ENCODE assay signal across 9 cellular contexts in the genomic region with DNA sequence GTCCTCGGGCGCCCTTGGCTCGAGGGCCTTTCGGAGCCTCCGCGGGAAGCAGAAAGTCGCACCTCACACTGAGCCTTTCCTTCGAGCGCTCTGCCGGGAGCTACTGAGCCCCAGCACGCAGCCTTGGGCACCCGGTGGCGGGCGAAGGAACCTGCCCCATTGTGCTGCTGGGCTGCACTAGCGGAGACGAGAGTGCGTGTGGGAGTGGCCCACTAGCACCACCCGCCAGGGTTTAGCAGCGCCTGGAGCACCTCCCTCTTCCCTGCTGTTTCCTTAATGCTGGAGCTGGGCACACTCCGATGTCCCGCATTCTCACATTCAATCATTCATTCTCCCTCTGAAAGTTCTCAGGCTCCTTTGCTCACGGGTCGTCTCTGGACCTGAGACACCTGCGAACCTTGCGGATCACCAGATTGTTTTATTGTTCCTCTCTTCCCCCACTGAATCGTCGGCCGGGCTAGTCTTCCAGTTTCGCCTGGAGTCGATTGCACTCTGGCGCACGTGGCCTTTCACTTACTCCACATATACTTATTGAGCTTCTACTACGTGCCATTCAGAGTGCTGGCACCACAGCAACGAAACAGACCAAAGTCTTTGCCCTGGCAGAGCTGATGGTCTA. TPM values are rescaled to one million over a fixed set of nuclear protein-coding genes. Genes with fewer than 3 reads are reported as not detected.
DNase-seq lines count a peak whose midpoint lies in the region; ATAC-seq and TF ChIP-seq lines count a peak whose summit lies in the region.
"Had no signal": no experiment of that assay in that cellular context is flagged by ENCODE, and none has a peak within 500 bp of the region (broad histone marks: within the 10 kb centered on the region; RNA-seq: fewer than 3 reads in every experiment).

No MANE protein-coding gene starts in this region.

- CTCF ChIA-PET in AG04449 (lab: Yijun Ruan, JAX): no interaction called here

- DNase-seq in AG04449 (ENCODE audit: low read depth, low spot score) (no peak), EL (peak; percentile 55), Peyer's patch (peak in 2 of 3 donors; percentile 55 to 62), left kidney (ENCODE audit: low read depth, low spot score) (peak; percentile 57), ovary (no peak), mucosa of gallbladder (ENCODE audit: low spot score) (no peak), NCI-H187 (lab: John Stamatoyannopoulos, UW) (no peak)
- DNase-seq: caudate nucleus had no signal

- intact Hi-C loops in ovary (cut with DNase I): no loop called here

- no peak for TF ChIP-seq EP300 in ovary (IDR thresholded peaks at IDR 0.05)

- TF ChIP-seq CTCF in AG04449 (IDR thresholded peaks at IDR 0.05; ENCODE audit: insufficient read depth, low read length, missing control alignments) (no peak), Peyer's patch (IDR thresholded peaks at IDR 0.05) (peak in 1 of 6 experiments; percentile 9), ovary (IDR thresholded peaks at IDR 0.05) (no peak)

- TF ChIP-seq POLR2A in Peyer's patch (IDR thresholded peaks at IDR 0.05) (no peak), ovary (IDR thresholded peaks at IDR 0.05) (no peak)

- H3K4me3 ChIP-seq in AG04449 (ENCODE audit: low read depth, low read length) (peak overlapping the region; percentile 8; the same call in 1 of the 2 replicates), Peyer's patch (peak overlapping the region in 2 of 4 donors; percentile 10 to 16), ovary (no peak overlapping the region)

- WGBS in ovary, 3 donors: 3 to 6% (median 4%) methylated on average over 22 to 34 of the region's 34 CpGs

- peaks cover 0 to 7% (median 0%) of the 10 kb centered on the region in 4 donors for H3K9me3 ChIP-seq in Peyer's patch
- peaks cover 0 to 6% of the 10 kb centered on the region in 2 donors for H3K9me3 ChIP-seq in ovary

- no peaks in the 10 kb centered on the region for H3K36me3 ChIP-seq in Peyer's patch
- H3K36me3 ChIP-seq in ovary: no peaks in the 10 kb centered on the region

- H3K27ac ChIP-seq in Peyer's patch (no peak overlapping the region), ovary (no peak overlapping the region)

- H3K27me3 ChIP-seq in Peyer's patch: peaks cover 0 to 75% of the 10 kb centered on the region in 2 donors
- peaks cover 3% of the 10 kb centered on the region for H3K27me3 ChIP-seq in ovary

- no peak for ATAC-seq in HG02571 (IDR thresholded peaks at IDR 0.05; ENCODE audit: unreplicated experiment)

- peaks cover 0 to 27% (median 5%) of the 10 kb centered on the region in 4 donors for H3K4me1 ChIP-seq in Peyer's patch
- peaks cover 2% of the 10 kb centered on the region for H3K4me1 ChIP-seq in ovary (ENCODE audit: insufficient read depth)

- POLR2A ChIA-PET in AG04449 (lab: Yijun Ruan, JAX): no interaction called here

RNA-seq across cellular contexts. Expression of gene PAX3, which starts 8.4 kb away (rescaled TPM):
- not detected for total RNA-seq in Peyer's patch
- not detected for total RNA-seq in ovary
- not detected for polyA plus RNA-seq in ovary
- total RNA-seq in mucosa of gallbladder: not detected

Comparison
In these comparisons a context has a peak if more than half of its experiments do, and no peak if none do; other contexts are left out.
1. DNase-seq: peak in EL (single experiment), Peyer's patch (2 of 3) and left kidney (single experiment); none in AG04449 (single experiment), ovary (0 of 5), mucosa of gallbladder (single experiment) and NCI-H187 (0 of 2).